24 cellular contexts compared by ENCODE assay signal in the genomic region with DNA sequence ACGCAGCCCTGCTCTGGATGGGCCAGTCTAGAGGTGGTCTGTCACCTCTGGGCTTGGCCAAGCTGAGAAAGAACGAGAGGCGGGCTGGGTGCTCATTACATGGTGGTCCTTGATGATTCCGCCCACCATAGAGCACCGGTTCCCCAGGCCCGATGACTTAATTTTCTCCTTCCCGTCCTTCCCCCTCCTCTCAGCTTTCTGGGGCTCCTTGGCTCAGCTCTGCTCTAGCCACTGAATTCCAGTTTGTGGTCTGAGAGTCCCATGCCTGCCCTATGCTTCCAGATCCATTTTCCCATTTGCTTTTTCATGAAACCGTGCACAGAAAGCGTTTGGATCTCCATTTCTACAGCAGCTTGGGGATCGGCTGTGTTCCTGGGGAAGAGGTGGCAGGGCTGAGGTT.
DNase-seq lines count a peak whose midpoint lies in the region; ATAC-seq and TF ChIP-seq lines count a peak whose summit lies in the region.
"Had no signal": no experiment of that assay in that cellular context is flagged by ENCODE, and none has a peak within 500 bp of the region (broad histone marks: within the 10 kb centered on the region; RNA-seq: fewer than 3 reads in every experiment).

No MANE protein-coding gene starts in this region.

- peaks cover 56% of the 10 kb centered on the region for H3K4me1 ChIP-seq in BLaER1
- H3K4me1 ChIP-seq in BLaER1 treated with 17β-estradiol and CSF1 and Interleukin-3, amounts not matched to agents 10 nM and 100 nM: peaks cover 5 to 57% (median 45%) of the 10 kb centered on the region in 10 experiments; a peak in 19 of 20 replicates
- H3K4me1 ChIP-seq: BE2C had no signal

- H3K4me2 ChIP-seq in BLaER1: peak overlapping the region; percentile 75
- peak overlapping the region in 9 of 11 experiments; percentile 50 to 80 (median 71); a peak in 16 of 22 replicates for H3K4me2 ChIP-seq in BLaER1 treated with 17β-estradiol and CSF1 and Interleukin-3, amounts not matched to agents 10 nM and 100 nM

- no peak overlapping the region for H3K27ac ChIP-seq in BLaER1
- H3K27ac ChIP-seq in BLaER1 treated with 17β-estradiol and CSF1 and Interleukin-3, amounts not matched to agents 10 nM and 100 nM: peak overlapping the region in 4 of 11 experiments; percentile 17 to 63 (median 48); a peak in 6 of 22 replicates

- no peak for TF ChIP-seq CTCF in osteocyte (IDR thresholded peaks at IDR 0.05)

- no peak overlapping the region for H3K27ac Mint-ChIP-seq in osteocyte (ENCODE audit: unreplicated experiment)
- no peak overlapping the region for H3K27ac Mint-ChIP-seq in stimulated activated naive B cell treated with anti-CD40 and anti-IgM and Interleukin-4, amounts not matched to agents 10 μg/mL and 1 μg/mL and 100 μg/mL, for 72 hours
- H3K27ac Mint-ChIP-seq: CD4-positive, alpha-beta memory T cell; CD4-positive, CD25-positive, alpha-beta regulatory T cell; CD8-positive, alpha-beta memory T cell had no signal

- H3K4me1 Mint-ChIP-seq in osteocyte (ENCODE audit: unreplicated experiment): no peaks in the 10 kb centered on the region
- no peaks in the 10 kb centered on the region for H3K4me1 Mint-ChIP-seq in stimulated activated naive B cell treated with anti-CD40 and anti-IgM and Interleukin-4, amounts not matched to agents 10 μg/mL and 1 μg/mL and 100 μg/mL, for 72 hours
- H3K4me1 Mint-ChIP-seq: CD14-positive monocyte; CD4-positive, alpha-beta memory T cell; CD4-positive, CD25-positive, alpha-beta regulatory T cell; CD8-positive, alpha-beta memory T cell had no signal

- no peaks in the 10 kb centered on the region for H3K36me3 Mint-ChIP-seq in osteocyte (ENCODE audit: unreplicated experiment)
- H3K36me3 Mint-ChIP-seq in stimulated activated naive B cell treated with anti-CD40 and anti-IgM and Interleukin-4, amounts not matched to agents 10 μg/mL and 1 μg/mL and 100 μg/mL, for 72 hours: peaks cover 2 to 3% of the 10 kb centered on the region in 2 donors
- H3K36me3 Mint-ChIP-seq: CD14-positive monocyte; CD4-positive, alpha-beta memory T cell; CD8-positive, alpha-beta memory T cell had no signal

- DNase-seq in mesenteric fat pad (ENCODE audit: low spot score) (peak; percentile 57), osteocyte (ENCODE audit: extremely low spot score, unreplicated experiment) (peak; percentile 63)
- DNase-seq in stimulated activated naive B cell treated with anti-CD40 and anti-IgM and Interleukin-4, amounts not matched to agents 10 μg/mL and 1 μg/mL and 100 μg/mL, for 72 hours: no peak
- DNase-seq: 8988T; ACHN; BE2C; C1 segment of cervical spinal cord; CD4-positive, alpha-beta memory T cell; CD4-positive, CD25-positive, alpha-beta regulatory T cell; CD8-positive, alpha-beta memory T cell; COR-L47; DMS 273 treated with DMSO at 0.1 percent for 48 hours; DMS153; DMS53; DMS79; DND-41; EL; GDM1 had no signal

- H3K36me3 ChIP-seq in BLaER1: no peaks in the 10 kb centered on the region
- H3K36me3 ChIP-seq in BLaER1 treated with 17β-estradiol and CSF1 and Interleukin-3, amounts not matched to agents 10 nM and 100 nM: no peaks in the 10 kb centered on the region
- H3K36me3 ChIP-seq: BE2C had no signal

- no peak overlapping the region for H3K4me3 ChIP-seq in BLaER1
- no peak overlapping the region for H3K4me3 ChIP-seq in BLaER1 treated with 17β-estradiol and CSF1 and Interleukin-3, amounts not matched to agents 10 nM and 100 nM
- H3K4me3 ChIP-seq: GM12878 had no signal

- H3K9me3 Mint-ChIP-seq in osteocyte (ENCODE audit: unreplicated experiment): peaks cover 14% of the 10 kb centered on the region
- peaks cover 0 to 4% of the 10 kb centered on the region in 2 donors for H3K9me3 Mint-ChIP-seq in stimulated activated naive B cell treated with anti-CD40 and anti-IgM and Interleukin-4, amounts not matched to agents 10 μg/mL and 1 μg/mL and 100 μg/mL, for 72 hours
- H3K9me3 Mint-ChIP-seq: CD4-positive, CD25-positive, alpha-beta regulatory T cell; CD8-positive, alpha-beta memory T cell had no signal

- no peaks in the 10 kb centered on the region for H3K27me3 Mint-ChIP-seq in osteocyte (ENCODE audit: unreplicated experiment)
- H3K27me3 Mint-ChIP-seq in stimulated activated naive B cell treated with anti-CD40 and anti-IgM and Interleukin-4, amounts not matched to agents 10 μg/mL and 1 μg/mL and 100 μg/mL, for 72 hours: peaks cover 46 to 50% of the 10 kb centered on the region in 2 donors

- H3K4me3 Mint-ChIP-seq in osteocyte (ENCODE audit: unreplicated experiment): no peak overlapping the region
- H3K4me3 Mint-ChIP-seq in stimulated activated naive B cell treated with anti-CD40 and anti-IgM and Interleukin-4, amounts not matched to agents 10 μg/mL and 1 μg/mL and 100 μg/mL, for 72 hours: no peak overlapping the region
- H3K4me3 Mint-ChIP-seq: CD14-positive monocyte; CD4-positive, alpha-beta memory T cell; CD4-positive, CD25-positive, alpha-beta regulatory T cell; CD8-positive, alpha-beta memory T cell had no signal

- H3K27me3 ChIP-seq in BLaER1: no peaks in the 10 kb centered on the region
- peaks cover 0 to 3% (median 0%) of the 10 kb centered on the region in 11 experiments; a peak in 1 of 22 replicates for H3K27me3 ChIP-seq in BLaER1 treated with 17β-estradiol and CSF1 and Interleukin-3, amounts not matched to agents 10 nM and 100 nM
- H3K27me3 ChIP-seq: BE2C had no signal

- peaks cover 6% of the 10 kb centered on the region; the same call in 1 of the 2 replicates for H3K9me3 ChIP-seq in BLaER1
- H3K9me3 ChIP-seq in BLaER1 treated with 17β-estradiol and CSF1 and Interleukin-3, amounts not matched to agents 10 nM and 100 nM (replicated peaks in 1 of 11): peaks cover 0 to 32% (median 21%) of the 10 kb centered on the region in 11 experiments; a peak in 15 of 22 replicates
- H3K9me3 ChIP-seq: BE2C had no signal

- no peak overlapping the region for H3K9ac ChIP-seq in BLaER1
- H3K9ac ChIP-seq in BLaER1 treated with 17β-estradiol and CSF1 and Interleukin-3, amounts not matched to agents 10 nM and 100 nM: no peak overlapping the region

- ATAC-seq in HG03432 (IDR thresholded peaks at IDR 0.05; ENCODE audit: unreplicated experiment) (no peak), HG02798 (IDR thresholded peaks at IDR 0.05; ENCODE audit: poor library complexity, unreplicated experiment) (no peak)
- ATAC-seq in stimulated activated naive B cell treated with anti-CD40 and anti-IgM and Interleukin-4, amounts not matched to agents 10 μg/mL and 1 μg/mL and 100 μg/mL, for 72 hours (replicated peaks): no peak
- ATAC-seq: GM12878 had no signal

- H4K20me1 ChIP-seq in BLaER1: no peaks in the 10 kb centered on the region
- no peaks in the 10 kb centered on the region for H4K20me1 ChIP-seq in BLaER1 treated with 17β-estradiol and CSF1 and Interleukin-3, amounts not matched to agents 10 nM and 100 nM
